Comparison of ENCODE assay signal across 21 cellular contexts in the genomic region with DNA sequence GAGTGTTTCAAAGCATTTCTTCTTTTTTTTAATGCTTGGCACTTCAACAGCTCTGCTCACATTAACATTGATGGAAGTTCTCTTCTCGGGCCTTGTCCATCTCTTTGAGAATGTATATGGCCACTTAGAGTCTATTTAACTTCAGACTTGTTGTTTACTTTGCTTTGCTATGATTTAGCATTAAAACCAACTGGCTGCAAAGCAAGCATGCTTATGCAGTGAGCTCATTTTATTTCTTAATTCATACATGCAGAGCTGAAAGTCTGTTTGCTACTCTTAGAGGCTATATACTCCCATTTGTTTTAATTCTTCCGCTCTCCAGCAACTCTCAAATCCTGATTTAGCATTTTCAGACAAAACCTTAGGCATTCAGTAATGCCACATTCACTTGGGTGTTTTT.
A peak's percentile ranks its signal among the peaks of the same experiment; 100 is the strongest.
DNase-seq lines count a peak whose midpoint lies in the region; ATAC-seq and TF ChIP-seq lines count a peak whose summit lies in the region.
"Had no signal": no experiment of that assay in that cellular context is flagged by ENCODE, and none has a peak within 500 bp of the region (broad histone marks: within the 10 kb centered on the region; RNA-seq: fewer than 3 reads in every experiment).

No MANE protein-coding gene starts in this region.

- H3K9me3 Mint-ChIP-seq in nephron progenitor cell = no peaks in the 10 kb centered on the region
- H3K9me3 Mint-ChIP-seq in activated T-cell treated with anti-CD3 and anti-CD28 coated beads, Interleukin-2, amount 50 U/mL, for 4 hours = no peaks in the 10 kb centered on the region
- H3K9me3 Mint-ChIP-seq: activated T-helper 17 cell treated with anti-CD3 and anti-CD28 coated beads, Interleukin-2, amount 50 U/mL, for 72 hours; natural killer cell treated with Interleukin-12 subunit alpha and Interleukin-12 subunit beta and Interleukin-15 and Interleukin-18, amount 100 ng/mL, for 72 hours; stimulated activated naive B cell treated with anti-CD40 and anti-IgM and Interleukin-4, amounts not matched to agents 10 μg/mL and 1 μg/mL and 100 μg/mL, for 72 hours; T-cell had no signal

- H3K27ac Mint-ChIP-seq in nephron progenitor cell = peak overlapping the region; percentile 78
- H3K27ac Mint-ChIP-seq: activated T-helper 17 cell treated with anti-CD3 and anti-CD28 coated beads, Interleukin-2, amount 50 U/mL, for 72 hours; natural killer cell treated with Interleukin-12 subunit alpha and Interleukin-12 subunit beta and Interleukin-15 and Interleukin-18, amount 100 ng/mL, for 72 hours; progenitor cell of endocrine pancreas; stimulated activated naive B cell treated with anti-CD40 and anti-IgM and Interleukin-4, amounts not matched to agents 10 μg/mL and 1 μg/mL and 100 μg/mL, for 72 hours; T-cell had no signal

- no peak overlapping the region for H3K4me3 ChIP-seq in fibroblast of mammary gland (ENCODE audit: control insufficient read depth, low read depth, low read length)
- H3K4me3 ChIP-seq: dorsolateral prefrontal cortex had no signal

- no peak overlapping the region for H3K4me3 Mint-ChIP-seq in nephron progenitor cell
- H3K4me3 Mint-ChIP-seq in activated T-cell treated with anti-CD3 and anti-CD28 coated beads, Interleukin-2, amount 50 U/mL, for 4 hours = no peak overlapping the region
- H3K4me3 Mint-ChIP-seq: activated T-helper 17 cell treated with anti-CD3 and anti-CD28 coated beads, Interleukin-2, amount 50 U/mL, for 72 hours; natural killer cell treated with Interleukin-12 subunit alpha and Interleukin-12 subunit beta and Interleukin-15 and Interleukin-18, amount 100 ng/mL, for 72 hours; stimulated activated naive B cell treated with anti-CD40 and anti-IgM and Interleukin-4, amounts not matched to agents 10 μg/mL and 1 μg/mL and 100 μg/mL, for 72 hours; T-cell had no signal

- DNase-seq in DMS53 (lab: John Stamatoyannopoulos, UW) = peak; percentile 11
- peak; percentile 56 to 67 for DNase-seq in NCI-H187 (lab: John Stamatoyannopoulos, UW)
- DNase-seq in fibroblast of mammary gland (ENCODE audit: low read depth) = peak; percentile 10
- no peak for DNase-seq in nephron progenitor cell
- DNase-seq in stimulated activated CD4-positive, alpha-beta T cell treated with anti-CD3 and anti-CD28 coated beads, Interleukin-2, amount 100 ng/mL, for 48 hours = no peak
- DNase-seq in activated T-cell treated with anti-CD3 and anti-CD28 coated beads, Interleukin-2, amount 50 U/mL, for 4 hours = no peak
- DNase-seq in GDM1 (lab: John Stamatoyannopoulos, UW) = no peak
- DNase-seq in activated effector memory CD4-positive, alpha-beta T cell treated with Interleukin-2 at 50 U/mL for 16 hours = no peak
- DNase-seq: activated CD4-positive, alpha-beta T cell treated with anti-CD3 and anti-CD28 coated beads for 48 hours; brain microvascular endothelial cell; dorsolateral prefrontal cortex; left cardiac atrium; NCI-H1417 treated with DMSO at 0.1 percent for 48 hours; NCI-H748 treated with DMSO at 0.1 percent for 48 hours; SHP77; stimulated activated CD4-positive, alpha-beta T cell treated with anti-CD3 and anti-CD28 coated beads, Interleukin-1b, Interleukin-23, amount 100 ng/mL, for 48 hours; stimulated activated naive B cell treated with anti-CD40 and anti-IgM and Interleukin-4, amounts not matched to agents 10 μg/mL and 1 μg/mL and 100 μg/mL, for 72 hours; T-cell had no signal

- H3K27me3 Mint-ChIP-seq in nephron progenitor cell (ENCODE audit: low read depth, poor library complexity) = no peaks in the 10 kb centered on the region
- peaks cover 4% of the 10 kb centered on the region for H3K27me3 Mint-ChIP-seq in activated T-cell treated with anti-CD3 and anti-CD28 coated beads, Interleukin-2, amount 50 U/mL, for 4 hours (ENCODE audit: low read depth)
- H3K27me3 Mint-ChIP-seq: activated T-helper 17 cell treated with anti-CD3 and anti-CD28 coated beads, Interleukin-2, amount 50 U/mL, for 72 hours; natural killer cell treated with Interleukin-12 subunit alpha and Interleukin-12 subunit beta and Interleukin-15 and Interleukin-18, amount 100 ng/mL, for 72 hours; progenitor cell of endocrine pancreas; stimulated activated naive B cell treated with anti-CD40 and anti-IgM and Interleukin-4, amounts not matched to agents 10 μg/mL and 1 μg/mL and 100 μg/mL, for 72 hours; T-cell had no signal

- peaks cover 26% of the 10 kb centered on the region for H3K36me3 Mint-ChIP-seq in nephron progenitor cell (ENCODE audit: low read depth)
- H3K36me3 Mint-ChIP-seq in activated T-cell treated with anti-CD3 and anti-CD28 coated beads, Interleukin-2, amount 50 U/mL, for 4 hours (ENCODE audit: insufficient read depth) = no peaks in the 10 kb centered on the region
- H3K36me3 Mint-ChIP-seq: natural killer cell treated with Interleukin-12 subunit alpha and Interleukin-12 subunit beta and Interleukin-15 and Interleukin-18, amount 100 ng/mL, for 72 hours; stimulated activated naive B cell treated with anti-CD40 and anti-IgM and Interleukin-4, amounts not matched to agents 10 μg/mL and 1 μg/mL and 100 μg/mL, for 72 hours; T-cell had no signal

- H3K4me1 Mint-ChIP-seq in nephron progenitor cell = no peaks in the 10 kb centered on the region
- H3K4me1 Mint-ChIP-seq in activated T-cell treated with anti-CD3 and anti-CD28 coated beads, Interleukin-2, amount 50 U/mL, for 4 hours (ENCODE audit: low read depth) = no peaks in the 10 kb centered on the region
- H3K4me1 Mint-ChIP-seq: activated T-helper 17 cell treated with anti-CD3 and anti-CD28 coated beads, Interleukin-2, amount 50 U/mL, for 72 hours; stimulated activated naive B cell treated with anti-CD40 and anti-IgM and Interleukin-4, amounts not matched to agents 10 μg/mL and 1 μg/mL and 100 μg/mL, for 72 hours; T-cell had no signal

- TF ChIP-seq CTCF in fibroblast of mammary gland (conservative IDR thresholded peaks at IDR 0.05; ENCODE audit: control insufficient read depth, insufficient read depth, low read depth, low read length) (no peak), nephron progenitor cell (IDR thresholded peaks at IDR 0.05) (no peak)

- no peak for ATAC-seq in activated T-cell treated with anti-CD3 and anti-CD28 coated beads, Interleukin-2, amount 50 U/mL, for 4 hours
- ATAC-seq: activated T-helper 17 cell treated with anti-CD3 and anti-CD28 coated beads, Interleukin-2, amount 50 U/mL, for 72 hours; left cardiac atrium; natural killer cell treated with Interleukin-12 subunit alpha and Interleukin-12 subunit beta and Interleukin-15 and Interleukin-18, amount 100 ng/mL, for 72 hours; stimulated activated naive B cell treated with anti-CD40 and anti-IgM and Interleukin-4, amounts not matched to agents 10 μg/mL and 1 μg/mL and 100 μg/mL, for 72 hours; T-cell had no signal

Comparison
In these comparisons a context has a peak if more than half of its experiments do, and no peak if none do; other contexts are left out.
1. DNase-seq: peak in DMS53 (single experiment), NCI-H187 (2 of 2) and fibroblast of mammary gland (single experiment); none in nephron progenitor cell (single experiment), stimulated activated CD4-positive, alpha-beta T cell treated with anti-CD3 and anti-CD28 coated beads, Interleukin-2, amount 100 ng/mL, for 48 hours (0 of 2), activated T-cell treated with anti-CD3 and anti-CD28 coated beads, Interleukin-2, amount 50 U/mL, for 4 hours (single experiment), GDM1 (single experiment) and activated effector memory CD4-positive, alpha-beta T cell treated with Interleukin-2 at 50 U/mL for 16 hours (single experiment).